Comparison of ENCODE assay signal across 1 cellular context in genomic region chr19:50325310-50326100, GRCh38.
A peak's percentile ranks its signal among the peaks of the same experiment; 100 is the strongest.
TF ChIP-seq lines count a peak whose summit lies in the region.

No MANE protein-coding gene starts in this region.

TF ChIP-seq in HepG2, 621 proteins besides CTCF, POLR2A, EP300 and RAD21 (continued from another document and continues in another):
- TF ChIP-seq ZBTB49 (CRISPR knock-in tag; IDR thresholded peaks at IDR 0.05; ENCODE audit: borderline replicate concordance) (no peak; the same call in 1 of the 2 replicates), MIXL1 (CRISPR knock-in tag; IDR thresholded peaks at IDR 0.05) (peak; percentile 67), DMAP1 (CRISPR knock-in tag; IDR thresholded peaks at IDR 0.05) (no peak), ZNF333 (CRISPR knock-in tag; IDR thresholded peaks at IDR 0.05; ENCODE audit: borderline replicate concordance) (no peak), PAF1 (CRISPR knock-in tag; IDR thresholded peaks at IDR 0.05) (no peak), ZNF235 (CRISPR knock-in tag; IDR thresholded peaks at IDR 0.05; ENCODE audit: borderline replicate concordance) (0 out of 2 replicates have a peak, but pooled peaks have one; percentile 76), ONECUT2 (CRISPR knock-in tag; IDR thresholded peaks at IDR 0.05) (no peak), ZNF34 (CRISPR knock-in tag; IDR thresholded peaks at IDR 0.05; ENCODE audit: borderline replicate concordance) (no peak), YEATS4 (CRISPR knock-in tag; IDR thresholded peaks at IDR 0.05; ENCODE audit: borderline replicate concordance) (0 out of 2 replicates have a peak, but pooled peaks have one; percentile 57), ZNF570 (CRISPR knock-in tag; IDR thresholded peaks at IDR 0.05; ENCODE audit: borderline replicate concordance) (no peak), FOXJ3 (CRISPR knock-in tag; IDR thresholded peaks at IDR 0.05; ENCODE audit: borderline replicate concordance) (no peak), NR2F6 (IDR thresholded peaks at IDR 0.05) (peak; percentile 33; the same call in 1 of the 2 replicates), NR2F6 (CRISPR knock-in tag; IDR thresholded peaks at IDR 0.05) (0 out of 2 replicates have a peak, but pooled peaks have one; percentile 14), EHMT2 (IDR thresholded peaks at IDR 0.05; ENCODE audit: borderline replicate concordance, low read depth, low read length) (peak; percentile 27; the same call in 1 of the 2 replicates), IRF2 (CRISPR knock-in tag; IDR thresholded peaks at IDR 0.05) (peak; percentile 75; the same call in 1 of the 2 replicates), ZNF652 (CRISPR knock-in tag; IDR thresholded peaks at IDR 0.05; ENCODE audit: borderline replicate concordance, low read depth) (peak; percentile 99), ZNF546 (CRISPR knock-in tag; conservative IDR thresholded peaks at IDR 0.05) (peak; percentile 82), SP2 (CRISPR knock-in tag; IDR thresholded peaks at IDR 0.05) (no peak), PAXIP1 (CRISPR knock-in tag; conservative IDR thresholded peaks at IDR 0.05) (peak; percentile 87), ZSCAN25 (CRISPR knock-in tag; IDR thresholded peaks at IDR 0.05) (peak; percentile 60; the same call in 1 of the 2 replicates), ZKSCAN5 (CRISPR knock-in tag; IDR thresholded peaks at IDR 0.05) (no peak), PAWR (CRISPR knock-in tag; IDR thresholded peaks at IDR 0.05; ENCODE audit: borderline replicate concordance) (no peak), BCL6 (CRISPR knock-in tag; IDR thresholded peaks at IDR 0.05) (0 out of 2 replicates have a peak, but pooled peaks have one; percentile 5), BRCA1 (CRISPR knock-in tag; IDR thresholded peaks at IDR 0.05) (peak; percentile 60; the same call in 1 of the 2 replicates), ISL2 (CRISPR knock-in tag; IDR thresholded peaks at IDR 0.05) (0 out of 2 replicates have a peak, but pooled peaks have one; percentile 15), ZXDC (CRISPR knock-in tag; IDR thresholded peaks at IDR 0.05) (peak; percentile 51; the same call in 1 of the 2 replicates), ZSCAN22 (CRISPR knock-in tag; IDR thresholded peaks at IDR 0.05) (no peak; the same call in 1 of the 2 replicates), KLF9 (CRISPR knock-in tag; IDR thresholded peaks at IDR 0.05; ENCODE audit: low read depth) (no peak; the same call in 1 of the 2 replicates), AHDC1 (CRISPR knock-in tag; IDR thresholded peaks at IDR 0.05; ENCODE audit: borderline replicate concordance) (no peak), ZNF83 (CRISPR knock-in tag; IDR thresholded peaks at IDR 0.05; ENCODE audit: borderline replicate concordance) (no peak), ZNF672 (CRISPR knock-in tag; IDR thresholded peaks at IDR 0.05) (no peak), ZNF292 (CRISPR knock-in tag; IDR thresholded peaks at IDR 0.05; ENCODE audit: borderline replicate concordance, low read depth) (no peak), ZBTB42 (CRISPR knock-in tag; IDR thresholded peaks at IDR 0.05) (peak; percentile 77; the same call in 1 of the 2 replicates), PCBP2 (optimal IDR thresholded peaks at IDR 0.05; ENCODE audit: low read depth, low read length, poor library complexity, severe bottlenecking) (no peak), ZFP1 (CRISPR knock-in tag; IDR thresholded peaks at IDR 0.05) (no peak)
- TF ChIP-seq, protein P1, sequence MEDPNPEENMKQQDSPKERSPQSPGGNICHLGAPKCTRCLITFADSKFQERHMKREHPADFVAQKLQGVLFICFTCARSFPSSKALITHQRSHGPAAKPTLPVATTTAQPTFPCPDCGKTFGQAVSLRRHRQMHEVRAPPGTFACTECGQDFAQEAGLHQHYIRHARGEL (CRISPR knock-in tag; IDR thresholded peaks at IDR 0.05) = no peak
- TF ChIP-seq, protein P2, sequence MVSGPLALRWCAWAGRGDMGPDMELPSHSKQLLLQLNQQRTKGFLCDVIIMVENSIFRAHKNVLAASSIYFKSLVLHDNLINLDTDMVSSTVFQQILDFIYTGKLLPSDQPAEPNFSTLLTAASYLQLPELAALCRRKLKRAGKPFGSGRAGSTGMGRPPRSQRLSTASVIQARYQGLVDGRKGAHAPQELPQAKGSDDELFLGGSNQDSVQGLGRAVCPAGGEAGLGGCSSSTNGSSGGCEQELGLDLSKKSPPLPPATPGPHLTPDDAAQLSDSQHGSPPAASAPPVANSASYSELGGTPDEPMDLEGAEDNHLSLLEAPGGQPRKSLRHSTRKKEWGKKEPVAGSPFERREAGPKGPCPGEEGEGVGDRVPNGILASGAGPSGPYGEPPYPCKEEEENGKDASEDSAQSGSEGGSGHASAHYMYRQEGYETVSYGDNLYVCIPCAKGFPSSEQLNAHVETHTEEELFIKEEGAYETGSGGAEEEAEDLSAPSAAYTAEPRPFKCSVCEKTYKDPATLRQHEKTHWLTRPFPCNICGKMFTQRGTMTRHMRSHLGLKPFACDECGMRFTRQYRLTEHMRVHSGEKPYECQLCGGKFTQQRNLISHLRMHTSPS (CRISPR knock-in tag; IDR thresholded peaks at IDR 0.05; ENCODE audit: low read depth) = no peak
- TF ChIP-seq, protein P3, sequence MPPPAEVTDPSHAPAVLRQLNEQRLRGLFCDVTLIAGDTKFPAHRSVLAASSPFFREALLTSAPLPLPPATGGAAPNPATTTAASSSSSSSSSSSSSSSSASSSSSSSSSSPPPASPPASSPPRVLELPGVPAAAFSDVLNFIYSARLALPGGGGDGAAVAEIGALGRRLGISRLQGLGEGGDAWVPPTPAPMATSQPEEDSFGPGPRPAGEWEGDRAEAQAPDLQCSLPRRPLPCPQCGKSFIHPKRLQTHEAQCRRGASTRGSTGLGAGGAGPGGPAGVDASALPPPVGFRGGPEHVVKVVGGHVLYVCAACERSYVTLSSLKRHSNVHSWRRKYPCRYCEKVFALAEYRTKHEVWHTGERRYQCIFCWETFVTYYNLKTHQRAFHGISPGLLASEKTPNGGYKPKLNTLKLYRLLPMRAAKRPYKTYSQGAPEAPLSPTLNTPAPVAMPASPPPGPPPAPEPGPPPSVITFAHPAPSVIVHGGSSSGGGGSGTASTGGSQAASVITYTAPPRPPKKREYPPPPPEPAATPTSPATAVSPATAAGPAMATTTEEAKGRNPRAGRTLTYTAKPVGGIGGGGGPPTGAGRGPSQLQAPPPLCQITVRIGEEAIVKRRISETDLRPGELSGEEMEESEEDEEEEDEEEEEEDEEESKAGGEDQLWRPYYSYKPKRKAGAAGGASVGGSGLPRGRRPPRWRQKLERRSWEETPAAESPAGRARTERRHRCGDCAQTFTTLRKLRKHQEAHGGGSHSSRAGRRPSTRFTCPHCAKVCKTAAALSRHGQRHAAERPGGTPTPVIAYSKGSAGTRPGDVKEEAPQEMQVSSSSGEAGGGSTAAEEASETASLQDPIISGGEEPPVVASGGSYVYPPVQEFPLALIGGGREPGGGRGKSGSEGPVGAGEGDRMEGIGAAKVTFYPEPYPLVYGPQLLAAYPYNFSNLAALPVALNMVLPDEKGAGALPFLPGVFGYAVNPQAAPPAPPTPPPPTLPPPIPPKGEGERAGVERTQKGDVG (CRISPR knock-in tag; IDR thresholded peaks at IDR 0.05; ENCODE audit: borderline replicate concordance) = no peak
- TF ChIP-seq, protein P4, sequence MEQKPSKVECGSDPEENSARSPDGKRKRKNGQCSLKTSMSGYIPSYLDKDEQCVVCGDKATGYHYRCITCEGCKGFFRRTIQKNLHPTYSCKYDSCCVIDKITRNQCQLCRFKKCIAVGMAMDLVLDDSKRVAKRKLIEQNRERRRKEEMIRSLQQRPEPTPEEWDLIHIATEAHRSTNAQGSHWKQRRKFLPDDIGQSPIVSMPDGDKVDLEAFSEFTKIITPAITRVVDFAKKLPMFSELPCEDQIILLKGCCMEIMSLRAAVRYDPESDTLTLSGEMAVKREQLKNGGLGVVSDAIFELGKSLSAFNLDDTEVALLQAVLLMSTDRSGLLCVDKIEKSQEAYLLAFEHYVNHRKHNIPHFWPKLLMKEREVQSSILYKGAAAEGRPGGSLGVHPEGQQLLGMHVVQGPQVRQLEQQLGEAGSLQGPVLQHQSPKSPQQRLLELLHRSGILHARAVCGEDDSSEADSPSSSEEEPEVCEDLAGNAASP (CRISPR knock-in tag; IDR thresholded peaks at IDR 0.05; ENCODE audit: borderline replicate concordance) = peak; percentile 54; the same call in 1 of the 2 replicates
